In genomic region chr22:27996529-27996925, GRCh38 we compare ENCODE assay signal across 22 cellular contexts.
"Had no signal": no experiment of that assay in that cellular context is flagged by ENCODE, and none has a peak within 500 bp of the region (broad histone marks: within the 10 kb centered on the region; RNA-seq: fewer than 3 reads in every experiment).

No MANE protein-coding gene starts in this region.

- DNase-seq: activated CD4-positive, alpha-beta T cell treated with anti-CD3 and anti-CD28 coated beads, Interleukin-2, amount 10 ng/mL, durations not matched to agents 24 days and 14 days; activated CD8-positive, alpha-beta memory T cell treated with anti-CD3 and anti-CD28 coated beads, Interleukin-2, amount 10 ng/mL, durations not matched to agents 7 days and 5 days; activated CD8-positive, alpha-beta T cell treated with anti-CD3 and anti-CD28 coated beads for 36 hours; activated gamma-delta T cell treated with Interleukin-2 at 50 U/mL for 16 hours; activated T-cell treated with anti-CD3 and anti-CD28 coated beads for 4 hours; anterior cingulate cortex; caudate nucleus; dermis blood vessel endothelial cell; effector CD8-positive, alpha-beta T cell; erythroblast; foreskin fibroblast; mammary epithelial cell; midbrain; natural killer cell; stimulated activated CD4-positive, alpha-beta T cell treated with anti-CD3 and anti-CD28 coated beads, Interleukin-4, amount 100 ng/mL, for 1 hour; stimulated activated naive CD4-positive, alpha-beta T cell treated with Interleukin-2 at 50 U/mL for 16 hours; thyroid gland had no signal

- H3K4me3 Mint-ChIP-seq: activated CD4-positive, alpha-beta T cell treated with anti-CD3 and anti-CD28 coated beads, Interleukin-2, amount 10 ng/mL, durations not matched to agents 24 days and 14 days; activated CD8-positive, alpha-beta memory T cell treated with anti-CD3 and anti-CD28 coated beads, Interleukin-2, amount 10 ng/mL, durations not matched to agents 7 days and 5 days; activated CD8-positive, alpha-beta T cell treated with anti-CD3 and anti-CD28 coated beads for 36 hours; activated naive CD4-positive, alpha-beta T cell treated with anti-CD3 and anti-CD28 coated beads, Interleukin-2, amount 50 U/mL, for 24 hours; brain; natural killer cell; T-helper 1 cell treated with Interleukin-12 subunit alpha and Interleukin-12 subunit beta and Interleukin-4 antibody, amounts not matched to agents 30 μg/mL and 1 μg/mL, for 36 hours had no signal

- H3K4me1 ChIP-seq: pancreas, thyroid gland had no signal

- H3K27ac Mint-ChIP-seq: activated CD4-positive, alpha-beta T cell treated with anti-CD3 and anti-CD28 coated beads, Interleukin-2, amount 10 ng/mL, durations not matched to agents 24 days and 14 days; activated CD8-positive, alpha-beta memory T cell treated with anti-CD3 and anti-CD28 coated beads, Interleukin-2, amount 10 ng/mL, durations not matched to agents 7 days and 5 days; activated CD8-positive, alpha-beta T cell treated with anti-CD3 and anti-CD28 coated beads for 36 hours; activated naive CD4-positive, alpha-beta T cell treated with anti-CD3 and anti-CD28 coated beads, Interleukin-2, amount 50 U/mL, for 24 hours; natural killer cell; T-helper 1 cell treated with Interleukin-12 subunit alpha and Interleukin-12 subunit beta and Interleukin-4 antibody, amounts not matched to agents 30 μg/mL and 1 μg/mL, for 36 hours had no signal

- H3K9me3 ChIP-seq: pancreas, thyroid gland had no signal

- H3K4me3 ChIP-seq: pancreas, thyroid gland had no signal

- H3K4me1 Mint-ChIP-seq: activated CD4-positive, alpha-beta T cell treated with anti-CD3 and anti-CD28 coated beads, Interleukin-2, amount 10 ng/mL, durations not matched to agents 24 days and 14 days; activated CD8-positive, alpha-beta memory T cell treated with anti-CD3 and anti-CD28 coated beads, Interleukin-2, amount 10 ng/mL, durations not matched to agents 7 days and 5 days; activated naive CD4-positive, alpha-beta T cell treated with anti-CD3 and anti-CD28 coated beads, Interleukin-2, amount 50 U/mL, for 24 hours; brain; natural killer cell had no signal

- FAIRE-seq: keratinocyte, pancreas had no signal

- H3K9me3 Mint-ChIP-seq: activated CD4-positive, alpha-beta T cell treated with anti-CD3 and anti-CD28 coated beads, Interleukin-2, amount 10 ng/mL, durations not matched to agents 24 days and 14 days; activated CD8-positive, alpha-beta T cell treated with anti-CD3 and anti-CD28 coated beads for 36 hours; activated naive CD4-positive, alpha-beta T cell treated with anti-CD3 and anti-CD28 coated beads, Interleukin-2, amount 50 U/mL, for 24 hours; brain; natural killer cell; T-helper 1 cell treated with Interleukin-12 subunit alpha and Interleukin-12 subunit beta and Interleukin-4 antibody, amounts not matched to agents 30 μg/mL and 1 μg/mL, for 36 hours had no signal

- H3K27me3 ChIP-seq: pancreas, thyroid gland had no signal

- H3K27ac ChIP-seq: pancreas, thyroid gland had no signal

- ATAC-seq: activated CD8-positive, alpha-beta memory T cell treated with anti-CD3 and anti-CD28 coated beads, Interleukin-2, amount 10 ng/mL, durations not matched to agents 7 days and 5 days; activated CD8-positive, alpha-beta T cell treated with anti-CD3 and anti-CD28 coated beads for 36 hours; natural killer cell; pancreas had no signal

- H3K36me3 ChIP-seq: pancreas had no signal

- H3K27me3 Mint-ChIP-seq: activated CD4-positive, alpha-beta T cell treated with anti-CD3 and anti-CD28 coated beads, Interleukin-2, amount 10 ng/mL, durations not matched to agents 24 days and 14 days; activated CD8-positive, alpha-beta memory T cell treated with anti-CD3 and anti-CD28 coated beads, Interleukin-2, amount 10 ng/mL, durations not matched to agents 7 days and 5 days; activated CD8-positive, alpha-beta T cell treated with anti-CD3 and anti-CD28 coated beads for 36 hours; activated naive CD4-positive, alpha-beta T cell treated with anti-CD3 and anti-CD28 coated beads, Interleukin-2, amount 50 U/mL, for 24 hours; brain had no signal

- H3K36me3 Mint-ChIP-seq: activated CD8-positive, alpha-beta memory T cell treated with anti-CD3 and anti-CD28 coated beads, Interleukin-2, amount 10 ng/mL, durations not matched to agents 7 days and 5 days; activated naive CD4-positive, alpha-beta T cell treated with anti-CD3 and anti-CD28 coated beads, Interleukin-2, amount 50 U/mL, for 24 hours; natural killer cell had no signal
